14 cellular contexts compared by ENCODE assay signal in genomic region chr6:11221623-11222384, GRCh38. TPM values are rescaled to one million over a fixed set of nuclear protein-coding genes. Genes with fewer than 3 reads are reported as not detected.
DNase-seq lines count a peak whose midpoint lies in the region; ATAC-seq, FAIRE-seq and TF ChIP-seq lines count a peak whose summit lies in the region.
"Had no signal": no experiment of that assay in that cellular context is flagged by ENCODE, and none has a peak within 500 bp of the region (broad histone marks: within the 10 kb centered on the region; RNA-seq: fewer than 3 reads in every experiment).

No MANE protein-coding gene starts in this region.

- no peak for ATAC-seq in natural killer cell treated with Interleukin-12 subunit alpha and Interleukin-12 subunit beta and Interleukin-15 and Interleukin-18, amount 100 ng/mL, for 72 hours
- ATAC-seq in HG03159 (IDR thresholded peaks at IDR 0.05; ENCODE audit: unreplicated experiment) (no peak), HG03097 (IDR thresholded peaks at IDR 0.05; ENCODE audit: low FRiP score, unreplicated experiment) (no peak)
- ATAC-seq: GM23338 had no signal

- H3K4me1 Mint-ChIP-seq in brain: peaks cover 91% of the 10 kb centered on the region
- H3K4me1 Mint-ChIP-seq in natural killer cell treated with Interleukin-12 subunit alpha and Interleukin-12 subunit beta and Interleukin-15 and Interleukin-18, amount 100 ng/mL, for 72 hours (ENCODE audit: low read depth in 2 of 2): peaks cover 86 to 94% of the 10 kb centered on the region in 2 donors

- H3K27ac Mint-ChIP-seq in brain: peak overlapping the region in 3 of 5 experiments; percentile 18 to 33 (median 21)
- H3K27ac Mint-ChIP-seq in natural killer cell treated with Interleukin-12 subunit alpha and Interleukin-12 subunit beta and Interleukin-15 and Interleukin-18, amount 100 ng/mL, for 72 hours: peak overlapping the region; percentile 95 to 97
- H3K27ac Mint-ChIP-seq: GM23338 had no signal

- intact Hi-C loops in A673 (cut with micrococcal nuclease; ENCODE audit: unreplicated experiment): no loop called here

- CTCF ChIA-PET in A673 (lab: Charles Lee): no interaction called here

- TF ChIP-seq CTCF in A673 (conservative IDR thresholded peaks at IDR 0.05; ENCODE audit: low read depth, low read length) (no peak), brain (conservative IDR thresholded peaks at IDR 0.05) (no peak)

- BruUV-seq in A673 (replicated peaks; lab: Mats Ljungman, UMichigan): no TSS peak

- no peak overlapping the region for H3K4me3 ChIP-seq in A673 (ENCODE audit: low read depth, low read length, poor library complexity, severe bottlenecking)
- H3K4me3 ChIP-seq: GM23338 had no signal

- POLR2A ChIA-PET in A673 (lab: Charles Lee; ENCODE audit: low non-redundant PET): no interaction called here

- peaks cover 17% of the 10 kb centered on the region for H3K4me1 ChIP-seq in A673 (ENCODE audit: insufficient read depth, low read length, poor library complexity, severe bottlenecking)

- H3K36me3 ChIP-seq in A673 (ENCODE audit: insufficient read depth, low read length, poor library complexity, severe bottlenecking): no peaks in the 10 kb centered on the region

- H3K4me3 Mint-ChIP-seq in brain: no peak overlapping the region
- H3K4me3 Mint-ChIP-seq in natural killer cell treated with Interleukin-12 subunit alpha and Interleukin-12 subunit beta and Interleukin-15 and Interleukin-18, amount 100 ng/mL, for 72 hours: peak overlapping the region; percentile 85
- H3K4me3 Mint-ChIP-seq: GM23338, neural crest cell had no signal

- H3K27me3 Mint-ChIP-seq in brain: peaks cover 3% of the 10 kb centered on the region
- no peaks in the 10 kb centered on the region for H3K27me3 Mint-ChIP-seq in natural killer cell treated with Interleukin-12 subunit alpha and Interleukin-12 subunit beta and Interleukin-15 and Interleukin-18, amount 100 ng/mL, for 72 hours

- H3K9me3 Mint-ChIP-seq in brain: peaks cover 0 to 2% (median 0%) of the 10 kb centered on the region in 5 experiments
- H3K9me3 Mint-ChIP-seq in natural killer cell treated with Interleukin-12 subunit alpha and Interleukin-12 subunit beta and Interleukin-15 and Interleukin-18, amount 100 ng/mL, for 72 hours: no peaks in the 10 kb centered on the region
- H3K9me3 Mint-ChIP-seq: GM23338, neural crest cell had no signal

- H3K36me3 Mint-ChIP-seq in brain: peaks cover 28% of the 10 kb centered on the region
- peaks cover 26% of the 10 kb centered on the region for H3K36me3 Mint-ChIP-seq in natural killer cell treated with Interleukin-12 subunit alpha and Interleukin-12 subunit beta and Interleukin-15 and Interleukin-18, amount 100 ng/mL, for 72 hours

- H3K27ac ChIP-seq in A673 (ENCODE audit: low read depth, low read length, poor library complexity, severe bottlenecking): peak overlapping the region; percentile 29

- FAIRE-seq in GM18507 (lab: Jason Lieb, UNC): peak; percentile 21

- DNase-seq in A673 (ENCODE audit: low spot score) (no peak), GM18507 (ENCODE audit: extremely low spot score, insufficient read length, low read depth) (no peak), NCI-H2196 treated with DMSO at 0.1 percent for 48 hours (lab: John Stamatoyannopoulos, UW; ENCODE audit: unreplicated experiment) (no peak), NCI-H526 treated with DMSO at 0.1 percent for 48 hours (lab: John Stamatoyannopoulos, UW) (no peak)
- no peak for DNase-seq in natural killer cell treated with Interleukin-12 subunit alpha and Interleukin-12 subunit beta and Interleukin-15 and Interleukin-18, amount 100 ng/mL, for 72 hours (ENCODE audit: low spot score)
- DNase-seq: activated CD4-positive, CD25-positive, alpha-beta regulatory T cell; NCI-H1092 treated with DMSO at 0.1 percent for 48 hours; NCI-H748 treated with DMSO at 0.1 percent for 48 hours; SIG-M5 had no signal

- H3K9me3 ChIP-seq in A673 (ENCODE audit: low read depth, low read length, poor library complexity, severe bottlenecking): no peaks in the 10 kb centered on the region

- H3K27me3 ChIP-seq in A673 (replicated peaks; ENCODE audit: insufficient read depth, low read depth, low read length, poor library complexity): no peaks in the 10 kb centered on the region

RNA-seq across cellular contexts. Expression of gene NEDD9, which starts 10.7 kb away (rescaled TPM):
- 5.6 and 6.6 TPM in 2 replicates for total RNA-seq in A673 (2021)
- 6.3 TPM for polyA plus RNA-seq in brain (ENCODE audit: insufficient read depth, low read depth, low replicate concordance)
- total RNA-seq in natural killer cell treated with Interleukin-12 subunit alpha and Interleukin-12 subunit beta and Interleukin-15 and Interleukin-18, amount 100 ng/mL, for 72 hours: 10 to 100 TPM; 59.9 to 81.3 TPM
